8 cellular contexts compared by ENCODE assay signal in genomic region chr16:53282975-53283946, GRCh38.
DNase-seq lines count a peak whose midpoint lies in the region; ATAC-seq and TF ChIP-seq lines count a peak whose summit lies in the region.

No MANE protein-coding gene starts in this region.

- H3K27ac ChIP-seq in body of pancreas, result peak overlapping the region in 1 of 4 donors; percentile 25

- DNase-seq in activated CD4-positive, alpha-beta T cell treated with anti-CD3 and anti-CD28 coated beads, Interleukin-2, amount 10 ng/mL, durations not matched to agents 7 days and 5 days, result peak; percentile 19
- no peak for DNase-seq in activated CD4-positive, alpha-beta T cell treated with anti-CD3 and anti-CD28 coated beads for 36 hours
- DNase-seq in NCI-H2107 treated with DMSO at 0.1 percent for 48 hours (lab: John Stamatoyannopoulos, UW; ENCODE audit: unreplicated experiment) (peak; percentile 19), body of pancreas (no peak), left colon (no peak)
- no peak for DNase-seq in activated naive CD4-positive, alpha-beta T cell treated with anti-CD3 and anti-CD28 coated beads, Interleukin-2, amount 50 U/mL, for 16 hours
- DNase-seq in activated CD4-positive, alpha-beta T cell treated with anti-CD3 and anti-CD28 coated beads, Interleukin-2, amount 10 ng/mL, durations not matched to agents 24 days and 14 days, result no peak

- no peaks in the 10 kb centered on the region for H3K27me3 Mint-ChIP-seq in activated CD4-positive, alpha-beta T cell treated with anti-CD3 and anti-CD28 coated beads, Interleukin-2, amount 10 ng/mL, durations not matched to agents 7 days and 5 days
- no peaks in the 10 kb centered on the region for H3K27me3 Mint-ChIP-seq in activated CD4-positive, alpha-beta T cell treated with anti-CD3 and anti-CD28 coated beads for 36 hours
- H3K27me3 Mint-ChIP-seq in activated CD4-positive, alpha-beta T cell treated with anti-CD3 and anti-CD28 coated beads, Interleukin-2, amount 10 ng/mL, durations not matched to agents 24 days and 14 days, result no peaks in the 10 kb centered on the region

- H3K9me3 ChIP-seq in body of pancreas, result no peaks in the 10 kb centered on the region

- no peaks in the 10 kb centered on the region for H3K27me3 ChIP-seq in body of pancreas

- H3K4me3 ChIP-seq in body of pancreas, result no peak overlapping the region

- CTCF ChIA-PET in activated CD4-positive, alpha-beta T cell treated with anti-CD3 and anti-CD28 coated beads, Interleukin-2, amount 10 ng/mL, durations not matched to agents 7 days and 5 days (lab: Charles Lee), result interaction anchor here (1.2 kb wide), 1 partner anchor 228 kb away, joined by 4 read pairs; the partner anchor contains the start of gene CHD9
- CTCF ChIA-PET in activated CD4-positive, alpha-beta T cell treated with anti-CD3 and anti-CD28 coated beads for 36 hours (lab: Charles Lee), result interaction anchor here (0.6 to 1.0 kb wide), 8 partner anchors 9 to 502 kb away, joined by 3 to 6 read pairs (median 3); no protein-coding TSS in a partner anchor

- H3K4me1 ChIP-seq in body of pancreas, result peaks cover 16% of the 10 kb centered on the region

- TF ChIP-seq CTCF in body of pancreas (IDR thresholded peaks at IDR 0.05), result peak in 6 of 7 experiments; percentile 35 to 60 (median 54)

- intact Hi-C loops in activated CD4-positive, alpha-beta T cell treated with anti-CD3 and anti-CD28 coated beads for 36 hours (cut with DNase I, micrococcal nuclease), result loop anchor here (1.0 to 10.0 kb wide), 5 partner anchors 148 to 1091 kb away; partner anchors contain the start of gene CHD9 (in 2 of the 2)
- intact Hi-C loops in body of pancreas (cut with DNase I) (no loop called here), left colon (cut with DNase I, micrococcal nuclease) (no loop called here)
- intact Hi-C loops in activated CD4-positive, alpha-beta T cell treated with anti-CD3 and anti-CD28 coated beads, Interleukin-2, amount 10 ng/mL, durations not matched to agents 24 days and 14 days (cut with micrococcal nuclease), result loop anchor here (1.0 kb wide), 1 partner anchor 228 kb away; no protein-coding TSS in a partner anchor

- 55 to 56% methylated on average over 3 of the region's 3 CpGs for WGBS in body of pancreas, 2 donors

- ATAC-seq in activated CD4-positive, alpha-beta T cell treated with anti-CD3 and anti-CD28 coated beads for 36 hours, result no peak
- peak; percentile 50 for ATAC-seq in body of pancreas
- ATAC-seq in left colon, result peak; percentile 86
- ATAC-seq in GM21737 (IDR thresholded peaks at IDR 0.05; ENCODE audit: unreplicated experiment), result no peak

- TF ChIP-seq POLR2A in body of pancreas (IDR thresholded peaks at IDR 0.05), result no peak

- H3K9me3 Mint-ChIP-seq in activated CD4-positive, alpha-beta T cell treated with anti-CD3 and anti-CD28 coated beads, Interleukin-2, amount 10 ng/mL, durations not matched to agents 7 days and 5 days, result no peaks in the 10 kb centered on the region
- H3K9me3 Mint-ChIP-seq in activated CD4-positive, alpha-beta T cell treated with anti-CD3 and anti-CD28 coated beads for 36 hours (ENCODE audit: low read depth), result no peaks in the 10 kb centered on the region
- no peaks in the 10 kb centered on the region for H3K9me3 Mint-ChIP-seq in activated CD4-positive, alpha-beta T cell treated with anti-CD3 and anti-CD28 coated beads, Interleukin-2, amount 10 ng/mL, durations not matched to agents 24 days and 14 days

- H3K4me3 Mint-ChIP-seq in activated CD4-positive, alpha-beta T cell treated with anti-CD3 and anti-CD28 coated beads, Interleukin-2, amount 10 ng/mL, durations not matched to agents 7 days and 5 days, result no peak overlapping the region
- H3K4me3 Mint-ChIP-seq in activated CD4-positive, alpha-beta T cell treated with anti-CD3 and anti-CD28 coated beads for 36 hours, result no peak overlapping the region
- H3K4me3 Mint-ChIP-seq in activated CD4-positive, alpha-beta T cell treated with anti-CD3 and anti-CD28 coated beads, Interleukin-2, amount 10 ng/mL, durations not matched to agents 24 days and 14 days, result no peak overlapping the region

- H3K27ac Mint-ChIP-seq in activated CD4-positive, alpha-beta T cell treated with anti-CD3 and anti-CD28 coated beads, Interleukin-2, amount 10 ng/mL, durations not matched to agents 7 days and 5 days, result no peak overlapping the region
- H3K27ac Mint-ChIP-seq in activated CD4-positive, alpha-beta T cell treated with anti-CD3 and anti-CD28 coated beads for 36 hours, result no peak overlapping the region
- no peak overlapping the region for H3K27ac Mint-ChIP-seq in activated CD4-positive, alpha-beta T cell treated with anti-CD3 and anti-CD28 coated beads, Interleukin-2, amount 10 ng/mL, durations not matched to agents 24 days and 14 days

- no peaks in the 10 kb centered on the region for H3K4me1 Mint-ChIP-seq in activated CD4-positive, alpha-beta T cell treated with anti-CD3 and anti-CD28 coated beads, Interleukin-2, amount 10 ng/mL, durations not matched to agents 7 days and 5 days
- H3K4me1 Mint-ChIP-seq in activated CD4-positive, alpha-beta T cell treated with anti-CD3 and anti-CD28 coated beads for 36 hours, result no peaks in the 10 kb centered on the region
- H3K4me1 Mint-ChIP-seq in activated CD4-positive, alpha-beta T cell treated with anti-CD3 and anti-CD28 coated beads, Interleukin-2, amount 10 ng/mL, durations not matched to agents 24 days and 14 days, result no peaks in the 10 kb centered on the region

- peaks cover 8% of the 10 kb centered on the region for H3K36me3 Mint-ChIP-seq in activated CD4-positive, alpha-beta T cell treated with anti-CD3 and anti-CD28 coated beads, Interleukin-2, amount 10 ng/mL, durations not matched to agents 7 days and 5 days (ENCODE audit: low read depth)
- peaks cover 13% of the 10 kb centered on the region for H3K36me3 Mint-ChIP-seq in activated CD4-positive, alpha-beta T cell treated with anti-CD3 and anti-CD28 coated beads for 36 hours (ENCODE audit: low read depth)
- H3K36me3 Mint-ChIP-seq in activated CD4-positive, alpha-beta T cell treated with anti-CD3 and anti-CD28 coated beads, Interleukin-2, amount 10 ng/mL, durations not matched to agents 24 days and 14 days (ENCODE audit: low read depth), result peaks cover 7% of the 10 kb centered on the region

- peaks cover 0 to 26% of the 10 kb centered on the region in 2 donors for H3K36me3 ChIP-seq in body of pancreas (replicated peaks in 1 of 2; ENCODE audit: insufficient read depth in 1 of 2, low read depth in 2 of 2)

- POLR2A ChIA-PET in activated CD4-positive, alpha-beta T cell treated with anti-CD3 and anti-CD28 coated beads, Interleukin-2, amount 10 ng/mL, durations not matched to agents 7 days and 5 days (lab: Charles Lee), result no interaction called here
- POLR2A ChIA-PET in activated CD4-positive, alpha-beta T cell treated with anti-CD3 and anti-CD28 coated beads for 36 hours (lab: Charles Lee), result no interaction called here

Comparison
In these comparisons a context has a peak if more than half of its experiments do, and no peak if none do; other contexts are left out.
1. DNase-seq: peak in activated CD4-positive, alpha-beta T cell treated with anti-CD3 and anti-CD28 coated beads, Interleukin-2, amount 10 ng/mL, durations not matched to agents 7 days and 5 days (single experiment) and NCI-H2107 treated with DMSO at 0.1 percent for 48 hours (single experiment); none in activated CD4-positive, alpha-beta T cell treated with anti-CD3 and anti-CD28 coated beads for 36 hours (single experiment), body of pancreas (0 of 4), left colon (0 of 2), activated naive CD4-positive, alpha-beta T cell treated with anti-CD3 and anti-CD28 coated beads, Interleukin-2, amount 50 U/mL, for 16 hours (single experiment) and activated CD4-positive, alpha-beta T cell treated with anti-CD3 and anti-CD28 coated beads, Interleukin-2, amount 10 ng/mL, durations not matched to agents 24 days and 14 days (single experiment).
2. ATAC-seq: peak in body of pancreas (single experiment) and left colon (single experiment); none in activated CD4-positive, alpha-beta T cell treated with anti-CD3 and anti-CD28 coated beads for 36 hours (single experiment) and GM21737 (single experiment).
3. intact Hi-C loops: an anchor here in activated CD4-positive, alpha-beta T cell treated with anti-CD3 and anti-CD28 coated beads for 36 hours (1.0 to 10.0 kb wide) and activated CD4-positive, alpha-beta T cell treated with anti-CD3 and anti-CD28 coated beads, Interleukin-2, amount 10 ng/mL, durations not matched to agents 24 days and 14 days (1.0 kb wide); none called in body of pancreas and left colon.